In genomic region chr13:26679945-26680516, GRCh38 we compare ENCODE assay signal across 14 cellular contexts.
DNase-seq lines count a peak whose midpoint lies in the region; ATAC-seq and TF ChIP-seq lines count a peak whose summit lies in the region.
"Had no signal": no experiment of that assay in that cellular context is flagged by ENCODE, and none has a peak within 500 bp of the region (broad histone marks: within the 10 kb centered on the region; RNA-seq: fewer than 3 reads in every experiment).

No MANE protein-coding gene starts in this region.

- H3K36me3 ChIP-seq in esophagus muscularis mucosa = peaks cover 10 to 56% (median 47%) of the 10 kb centered on the region in 4 donors
- peaks cover 7% of the 10 kb centered on the region for H3K36me3 ChIP-seq in neural progenitor cell
- H3K36me3 ChIP-seq: neutrophil had no signal

- no peak for TF ChIP-seq EP300 in esophagus muscularis mucosa (IDR thresholded peaks at IDR 0.05)

- no peaks in the 10 kb centered on the region for H3K79me2 ChIP-seq in neural progenitor cell (ENCODE audit: low read depth)

- peak overlapping the region; percentile 52 for H3K4me2 ChIP-seq in neural progenitor cell
- H3K4me2 ChIP-seq: KMS-11 had no signal

- H3K4me1 ChIP-seq in esophagus muscularis mucosa = no peaks in the 10 kb centered on the region
- peaks cover 19% of the 10 kb centered on the region for H3K4me1 ChIP-seq in neural progenitor cell

- ATAC-seq in HG03439 (IDR thresholded peaks at IDR 0.05; ENCODE audit: unreplicated experiment) (no peak), GM18868 (IDR thresholded peaks at IDR 0.05; ENCODE audit: unreplicated experiment) (no peak)
- ATAC-seq: left colon; stimulated activated effector memory CD8-positive, alpha-beta T cell treated with anti-CD3 and anti-CD28 coated beads, Interleukin-12 subunit alpha, Interleukin-12 subunit beta, amount 100 ng/mL, for 72 hours had no signal

- H3K4me1 Mint-ChIP-seq in neural progenitor cell = peaks cover 16% of the 10 kb centered on the region
- H3K4me1 Mint-ChIP-seq: CD4-positive, CD25-positive, alpha-beta regulatory T cell; stimulated activated effector memory CD8-positive, alpha-beta T cell treated with anti-CD3 and anti-CD28 coated beads, Interleukin-12 subunit alpha, Interleukin-12 subunit beta, amount 100 ng/mL, for 72 hours had no signal

- H3K27ac ChIP-seq in esophagus muscularis mucosa (replicated peaks in 1 of 4) (peak overlapping the region in 2 of 4 donors; percentile 21 to 45), neural progenitor cell (peak overlapping the region; percentile 70)
- H3K27ac ChIP-seq: KMS-11, neutrophil had no signal

- H3F3A ChIP-seq in neural progenitor cell (ENCODE audit: low read depth) = peaks cover 5% of the 10 kb centered on the region

- H3K9me3 Mint-ChIP-seq in neural progenitor cell = no peaks in the 10 kb centered on the region
- H3K9me3 Mint-ChIP-seq: stimulated activated effector memory CD8-positive, alpha-beta T cell treated with anti-CD3 and anti-CD28 coated beads, Interleukin-12 subunit alpha, Interleukin-12 subunit beta, amount 100 ng/mL, for 72 hours had no signal

- peaks cover 13% of the 10 kb centered on the region for H4K20me1 ChIP-seq in neural progenitor cell (ENCODE audit: low read depth)

- no peak overlapping the region for H2AFZ ChIP-seq in neural progenitor cell (replicated peaks)

- no peak for TF ChIP-seq POLR2A in esophagus muscularis mucosa (IDR thresholded peaks at IDR 0.05; ENCODE audit: low read depth)

- H3K27ac Mint-ChIP-seq in neural progenitor cell = no peak overlapping the region
- H3K27ac Mint-ChIP-seq: CD4-positive, CD25-positive, alpha-beta regulatory T cell; stimulated activated effector memory CD8-positive, alpha-beta T cell treated with anti-CD3 and anti-CD28 coated beads, Interleukin-12 subunit alpha, Interleukin-12 subunit beta, amount 100 ng/mL, for 72 hours had no signal

- no peaks in the 10 kb centered on the region for H3K27me3 ChIP-seq in esophagus muscularis mucosa
- H3K27me3 ChIP-seq in neural progenitor cell = no peaks in the 10 kb centered on the region
- H3K27me3 ChIP-seq: neutrophil had no signal

- H3K27me3 Mint-ChIP-seq in neural progenitor cell (ENCODE audit: insufficient read depth, low read depth) = peaks cover 3% of the 10 kb centered on the region

- 88% methylated on average over 10 of the region's 11 CpGs for WGBS in esophagus muscularis mucosa

- DNase-seq in G401 (ENCODE audit: low spot score) (peak; percentile 65), NCI-H748 (lab: John Stamatoyannopoulos, UW; ENCODE audit: unreplicated experiment) (peak; percentile 62), esophagus muscularis mucosa (ENCODE audit: extremely low spot score) (peak; percentile 64), neural progenitor cell (ENCODE audit: low spot score) (peak; percentile 77), GM10266 (ENCODE audit: extremely low spot score) (no peak)
- no peak for DNase-seq in stimulated activated CD4-positive, alpha-beta T cell treated with anti-CD3 and anti-CD28 coated beads, Interleukin-4, amount 100 ng/mL, for 24 hours
- DNase-seq: CD4-positive, CD25-positive, alpha-beta regulatory T cell; left colon; NCI-H2081 treated with DMSO at 0.1 percent for 48 hours had no signal

- TF ChIP-seq CTCF in esophagus muscularis mucosa (IDR thresholded peaks at IDR 0.05) (no peak), neural progenitor cell (IDR thresholded peaks at IDR 0.05) (no peak), GM10266 (IDR thresholded peaks at IDR 0.05; ENCODE audit: control insufficient read depth, insufficient read depth, low read depth, missing control alignments) (no peak)

- intact Hi-C loops in esophagus muscularis mucosa (cut with DNase I) = no loop called here

- peaks cover 36% of the 10 kb centered on the region for H3K36me3 Mint-ChIP-seq in neural progenitor cell
- H3K36me3 Mint-ChIP-seq: CD4-positive, CD25-positive, alpha-beta regulatory T cell; stimulated activated effector memory CD8-positive, alpha-beta T cell treated with anti-CD3 and anti-CD28 coated beads, Interleukin-12 subunit alpha, Interleukin-12 subunit beta, amount 100 ng/mL, for 72 hours had no signal

- H3K9me3 ChIP-seq in esophagus muscularis mucosa (no peaks in the 10 kb centered on the region), neural progenitor cell (ENCODE audit: low read depth) (no peaks in the 10 kb centered on the region)
- H3K9me3 ChIP-seq: neutrophil had no signal

- no peak overlapping the region for H3K4me3 Mint-ChIP-seq in neural progenitor cell
- H3K4me3 Mint-ChIP-seq: CD4-positive, CD25-positive, alpha-beta regulatory T cell; stimulated activated effector memory CD8-positive, alpha-beta T cell treated with anti-CD3 and anti-CD28 coated beads, Interleukin-12 subunit alpha, Interleukin-12 subunit beta, amount 100 ng/mL, for 72 hours had no signal

- H3K4me3 ChIP-seq in esophagus muscularis mucosa (no peak overlapping the region), neural progenitor cell (no peak overlapping the region)

- peak overlapping the region; percentile 8 for H3K9ac ChIP-seq in neural progenitor cell
- H3K9ac ChIP-seq: KMS-11 had no signal

- in situ Hi-C loops in G401 (cut with HindIII; ENCODE audit: low sequenced_read_pairs) = no loop called here

Comparison
In these comparisons a context has a peak if more than half of its experiments do, and no peak if none do; other contexts are left out.
1. DNase-seq: peak in G401 (single experiment), NCI-H748 (single experiment), esophagus muscularis mucosa (single experiment) and neural progenitor cell (single experiment); none in stimulated activated CD4-positive, alpha-beta T cell treated with anti-CD3 and anti-CD28 coated beads, Interleukin-4, amount 100 ng/mL, for 24 hours (single experiment) and GM10266 (single experiment).